Comparison of ENCODE assay signal across 8 cellular contexts in genomic region chr3:11651900-11652299, GRCh38. TPM values are rescaled to one million over a fixed set of nuclear protein-coding genes. Genes with fewer than 3 reads are reported as not detected.
DNase-seq lines count a peak whose midpoint lies in the region; ATAC-seq and TF ChIP-seq lines count a peak whose summit lies in the region.

No MANE protein-coding gene starts in this region.

- TF ChIP-seq POLR2A in heart left ventricle (IDR thresholded peaks at IDR 0.05) (no peak), upper lobe of left lung (IDR thresholded peaks at IDR 0.05) (no peak)

- H3K36me3 ChIP-seq in heart left ventricle (no peaks in the 10 kb centered on the region), upper lobe of left lung (no peaks in the 10 kb centered on the region)

- intact Hi-C loops in heart left ventricle (cut with DNase I) (loop anchor here in 9 of 10 donors (1.0 to 10.0 kb wide), 6 partner anchors 153 to 273 kb away; no protein-coding TSS in a partner anchor), Right ventricle myocardium inferior (cut with DNase I) (loop anchor here (2.0 kb wide), 1 partner anchor 269 kb away; no protein-coding TSS in a partner anchor)

- H3K4me3 ChIP-seq in heart left ventricle (no peak overlapping the region), upper lobe of left lung (no peak overlapping the region)

- no peak for ATAC-seq in heart left ventricle
- ATAC-seq in Right ventricle myocardium inferior = no peak
- no peak for ATAC-seq in upper lobe of left lung (ENCODE audit: low FRiP score in 2 of 2)

- no peaks in the 10 kb centered on the region for H3K27me3 ChIP-seq in heart left ventricle
- no peaks in the 10 kb centered on the region for H3K27me3 ChIP-seq in upper lobe of left lung

- H3K4me1 ChIP-seq in heart left ventricle (peaks cover 0 to 4% (median 0%) of the 10 kb centered on the region in 12 donors), upper lobe of left lung (peaks cover 0 to 10% (median 4%) of the 10 kb centered on the region in 4 donors)

- no peak for DNase-seq in heart left ventricle
- DNase-seq in Right ventricle myocardium inferior (ENCODE audit: missing footprints) = no peak
- peak; percentile 56 for DNase-seq in SK-N-DZ (ENCODE audit: low spot score)
- peak; percentile 30 for DNase-seq in glomerular visceral epithelial cell (ENCODE audit: extremely low spot score)
- DNase-seq in upper lobe of left lung = no peak
- DNase-seq in HPDE6-E6E7 (ENCODE audit: extremely low spot score) = no peak
- DNase-seq in stimulated activated CD8-positive, alpha-beta memory T cell treated with anti-CD3 and anti-CD28 coated beads, Interleukin-4, amount 100 ng/mL, for 48 hours = no peak
- no peak for DNase-seq in DMS153 (lab: John Stamatoyannopoulos, UW)

- WGBS in heart left ventricle, 4 donors = 17 to 26% (median 21%) methylated on average over 2 of the region's 2 CpGs
- 17 to 18% methylated on average over 2 of the region's 2 CpGs for WGBS in upper lobe of left lung, 2 donors

- peak; percentile 45 to 76 (median 56) for TF ChIP-seq CTCF in heart left ventricle (IDR thresholded peaks at IDR 0.05)
- peak in 5 of 6 experiments; percentile 36 to 56 (median 49) for TF ChIP-seq CTCF in upper lobe of left lung (IDR thresholded peaks at IDR 0.05)

- no peak for TF ChIP-seq EP300 in upper lobe of left lung (IDR thresholded peaks at IDR 0.05)

- H3K9me3 ChIP-seq in heart left ventricle = no peaks in the 10 kb centered on the region
- no peaks in the 10 kb centered on the region for H3K9me3 ChIP-seq in upper lobe of left lung

- H3K27ac ChIP-seq in heart left ventricle (no peak overlapping the region), upper lobe of left lung (no peak overlapping the region)

RNA-seq across cellular contexts. Expression of gene VGLL4, which starts 8.2 kb away (rescaled TPM):
- total RNA-seq in heart left ventricle (10 to 100 TPM; 24.0 to 40.4 (median 32.6) TPM), Right ventricle myocardium inferior (26.8 TPM), upper lobe of left lung (10 to 100 TPM; 46.5 to 93.6 (median 60.1) TPM)
- polyA plus RNA-seq in heart left ventricle = 10 to 100 TPM; 24.5 to 25.8 TPM
- polyA plus RNA-seq in SK-N-DZ (2014; cell fraction: cytosol; rRNA removed) = 66.3 and 66.4 TPM in 2 replicates
- 36.2 and 37.4 TPM in 2 replicates for polyA plus RNA-seq in SK-N-DZ (2014; cell fraction: nucleus; rRNA removed)

Comparison
In these comparisons a context has a peak if more than half of its experiments do, and no peak if none do; other contexts are left out.
1. DNase-seq: peak in SK-N-DZ (single experiment) and glomerular visceral epithelial cell (single experiment); none in heart left ventricle (0 of 5), Right ventricle myocardium inferior (single experiment), upper lobe of left lung (0 of 2), HPDE6-E6E7 (single experiment), stimulated activated CD8-positive, alpha-beta memory T cell treated with anti-CD3 and anti-CD28 coated beads, Interleukin-4, amount 100 ng/mL, for 48 hours (single experiment) and DMS153 (single experiment).